ENCODE assay signal across 22 cellular contexts in the genomic region with DNA sequence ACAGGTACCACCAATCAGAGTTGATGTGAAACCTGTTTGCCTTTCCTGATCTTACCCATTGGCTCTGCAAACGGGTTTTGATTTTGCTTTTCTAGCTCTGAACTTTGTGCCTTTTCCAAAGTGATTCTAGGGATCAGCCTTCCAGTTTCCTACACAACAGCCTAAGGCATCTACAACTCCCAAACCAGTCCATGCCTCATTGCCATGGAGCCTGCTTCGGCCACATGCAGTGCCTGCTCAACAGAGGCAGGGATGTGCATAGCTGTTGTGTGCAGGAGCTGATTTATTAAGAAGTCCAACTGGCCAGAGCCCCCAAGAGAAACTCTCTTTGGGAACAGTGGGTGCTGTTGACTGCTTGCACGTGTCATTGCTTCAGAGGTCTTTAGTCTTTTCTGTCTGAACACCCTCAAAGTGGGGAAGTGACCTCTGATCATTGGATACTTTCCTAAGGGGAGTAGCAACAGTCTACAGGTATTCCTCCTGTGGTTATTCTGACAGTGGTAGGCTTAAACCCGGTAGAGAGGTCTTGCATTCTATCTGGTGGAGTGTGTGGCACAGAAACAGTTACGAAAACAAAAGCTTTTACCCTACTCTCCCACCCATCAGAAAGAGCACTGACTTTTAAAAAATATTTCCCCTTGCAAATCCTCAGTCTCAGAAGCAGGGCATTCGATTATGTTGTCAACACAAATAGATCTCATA. TPM values are rescaled to one million over a fixed set of nuclear protein-coding genes. Genes with fewer than 3 reads are reported as not detected.
A peak's percentile ranks its signal among the peaks of the same experiment; 100 is the strongest.
DNase-seq lines count a peak whose midpoint lies in the region; ATAC-seq, FAIRE-seq and TF ChIP-seq lines count a peak whose summit lies in the region.
"Had no signal": no experiment of that assay in that cellular context is flagged by ENCODE, and none has a peak within 500 bp of the region (broad histone marks: within the 10 kb centered on the region; RNA-seq: fewer than 3 reads in every experiment).

No MANE protein-coding gene starts in this region.

- H3K4me3 ChIP-seq in tibial artery, result no peak overlapping the region
- no peak overlapping the region for H3K4me3 ChIP-seq in neuronal stem cell (ENCODE audit: low read length in 2 of 2)
- H3K4me3 ChIP-seq: right atrium auricular region had no signal

- peaks cover 33% of the 10 kb centered on the region for H3K4me1 Mint-ChIP-seq in HFFc6 (ENCODE audit: low read depth)
- H3K4me1 Mint-ChIP-seq: activated CD4-positive, alpha-beta T cell treated with anti-CD3 and anti-CD28 coated beads, Interleukin-2, amount 10 ng/mL, durations not matched to agents 7 days and 5 days; T-helper 17 cell had no signal

- no peak overlapping the region for H2BK120ac ChIP-seq in neuronal stem cell (ENCODE audit: low read depth, low read length)

- H3K27me3 ChIP-seq in tibial artery, result no peaks in the 10 kb centered on the region
- H3K27me3 ChIP-seq in neuronal stem cell (ENCODE audit: control insufficient read depth in 3 of 3, insufficient read depth in 3 of 3, low read depth in 1 of 3, low read length in 3 of 3), result no peaks in the 10 kb centered on the region
- H3K27me3 ChIP-seq: right atrium auricular region had no signal

- H3K18ac ChIP-seq in neuronal stem cell (ENCODE audit: low read length), result no peak overlapping the region

- no peak overlapping the region for H3K14ac ChIP-seq in neuronal stem cell (ENCODE audit: low read length)

- H2AFZ ChIP-seq in neuronal stem cell (ENCODE audit: low read length), result no peak overlapping the region

- H2BK12ac ChIP-seq in neuronal stem cell (ENCODE audit: low read length), result no peak overlapping the region

- H3K27me3 Mint-ChIP-seq in HFFc6 (ENCODE audit: insufficient read depth), result no peaks in the 10 kb centered on the region

- TF ChIP-seq CTCF in HFFc6 (IDR thresholded peaks at IDR 0.05) (no peak), VCaP (conservative IDR thresholded peaks at IDR 0.05) (no peak), tibial artery (IDR thresholded peaks at IDR 0.05) (no peak)

- H3K79me1 ChIP-seq in neuronal stem cell (ENCODE audit: low read depth, low read length), result no peaks in the 10 kb centered on the region

- H4K91ac ChIP-seq in neuronal stem cell (ENCODE audit: low read depth, low read length, poor library complexity), result no peak overlapping the region

- ATAC-seq in left colon, result peak; percentile 41
- no peak for ATAC-seq in HG02938 (IDR thresholded peaks at IDR 0.05; ENCODE audit: unreplicated experiment)
- ATAC-seq: CD8-positive, alpha-beta T cell; T-helper 17 cell had no signal

- WGBS in neuronal stem cell (ENCODE audit: extremely low coverage in 2 of 2, insufficient read length in 2 of 2, insufficient replicate concordance in 1 of 2), 2 donors, result no CpG with 5 or more reads among the region's 6 CpGs

- no peak overlapping the region for H2BK5ac ChIP-seq in neuronal stem cell (ENCODE audit: low read length)

- no peaks in the 10 kb centered on the region for H3K9me3 ChIP-seq in tibial artery
- peaks cover 0 to 2% of the 10 kb centered on the region in 2 donors for H3K9me3 ChIP-seq in neuronal stem cell (replicated peaks in 1 of 2; ENCODE audit: control insufficient read depth in 2 of 2, insufficient read depth in 1 of 2, low read depth in 1 of 2, low read length in 2 of 2)
- H3K9me3 ChIP-seq: right atrium auricular region had no signal

- H3K36me3 Mint-ChIP-seq in HFFc6 (ENCODE audit: low read depth), result peaks cover 16% of the 10 kb centered on the region
- H3K36me3 Mint-ChIP-seq: activated naive CD8-positive, alpha-beta T cell; CD8-positive, alpha-beta T cell had no signal

- H3K9ac ChIP-seq in neuronal stem cell (ENCODE audit: low read depth, low read length, poor library complexity), result no peak overlapping the region

- H3K27ac ChIP-seq in VCaP (peak overlapping the region; percentile 67), tibial artery (peak overlapping the region; percentile 83 to 84), neuronal stem cell (replicated peaks; ENCODE audit: low read length) (no peak overlapping the region)
- H3K27ac ChIP-seq: right atrium auricular region had no signal

- DNase-seq in HFFc6 (no peak), left colon (no peak), tibial artery (no peak), GM19239 (ENCODE audit: insufficient read length, low spot score) (no peak), neuronal stem cell (ENCODE audit: low spot score) (no peak)
- DNase-seq: activated CD4-positive, alpha-beta T cell treated with anti-CD3 and anti-CD28 coated beads, Interleukin-2, amount 10 ng/mL, durations not matched to agents 7 days and 5 days; CD8-positive, alpha-beta T cell; DMS153; erythroblast; NCI-H1105 treated with DMSO at 0.1 percent for 48 hours; NCI-H2029 treated with DMSO at 0.1 percent for 48 hours; NCI-H446; occipital lobe; stimulated activated CD4-positive, alpha-beta T cell treated with anti-CD3 and anti-CD28 coated beads, Interleukin-12 subunit alpha, Interleukin-12 subunit beta, amount 100 ng/mL, for 4 hours; T-helper 17 cell had no signal

- no peak overlapping the region for H3K4ac ChIP-seq in neuronal stem cell (ENCODE audit: low read length)

- peak overlapping the region; percentile 83 for H3K27ac Mint-ChIP-seq in HFFc6
- H3K27ac Mint-ChIP-seq: activated CD4-positive, alpha-beta T cell treated with anti-CD3 and anti-CD28 coated beads, Interleukin-2, amount 10 ng/mL, durations not matched to agents 7 days and 5 days; activated naive CD8-positive, alpha-beta T cell; CD8-positive, alpha-beta T cell; T-helper 17 cell had no signal

- H2AK5ac ChIP-seq in neuronal stem cell (ENCODE audit: low read depth, low read length), result no peak overlapping the region

- no peak for FAIRE-seq in GM19239 (lab: Jason Lieb, UNC)
- FAIRE-seq: frontal cortex, G401.6, islet of Langerhans had no signal

- H2BK15ac ChIP-seq in neuronal stem cell (ENCODE audit: low read length), result no peak overlapping the region

- H3K9me3 Mint-ChIP-seq in HFFc6, result no peaks in the 10 kb centered on the region
- H3K9me3 Mint-ChIP-seq: activated CD4-positive, alpha-beta T cell treated with anti-CD3 and anti-CD28 coated beads, Interleukin-2, amount 10 ng/mL, durations not matched to agents 7 days and 5 days; CD8-positive, alpha-beta T cell had no signal

- H4K8ac ChIP-seq in neuronal stem cell (ENCODE audit: low read depth, low read length), result no peak overlapping the region

- no peak overlapping the region for H3K4me2 ChIP-seq in neuronal stem cell (ENCODE audit: insufficient read depth, low read length, poor library complexity, severe bottlenecking)

- no peaks in the 10 kb centered on the region for H3K36me3 ChIP-seq in tibial artery
- no peaks in the 10 kb centered on the region for H3K36me3 ChIP-seq in neuronal stem cell (replicated peaks in 1 of 2; ENCODE audit: control insufficient read depth in 2 of 2, insufficient read depth in 2 of 2, low read length in 2 of 2)
- H3K36me3 ChIP-seq: right atrium auricular region had no signal

- no peak overlapping the region for H3K23ac ChIP-seq in neuronal stem cell (ENCODE audit: low read depth, low read length, poor library complexity)

- peak overlapping the region; percentile 31; the same call in 1 of the 2 replicates for H3K4me3 Mint-ChIP-seq in HFFc6
- H3K4me3 Mint-ChIP-seq: activated CD4-positive, alpha-beta T cell treated with anti-CD3 and anti-CD28 coated beads, Interleukin-2, amount 10 ng/mL, durations not matched to agents 7 days and 5 days; activated naive CD8-positive, alpha-beta T cell; CD8-positive, alpha-beta T cell; T-helper 17 cell had no signal

- intact Hi-C loops in left colon (cut with DNase I, micrococcal nuclease) (no loop called here), tibial artery (cut with DNase I; ENCODE audit: low total_unique reads) (loop anchor here (10.0 kb wide), 1 partner anchor 46 kb away; no protein-coding TSS in a partner anchor)

- H3K4me1 ChIP-seq in tibial artery (peaks cover 1 to 53% (median 33%) of the 10 kb centered on the region in 4 donors), neuronal stem cell (ENCODE audit: control insufficient read depth in 2 of 2, insufficient read depth in 1 of 2, low read depth in 1 of 2, low read length in 2 of 2) (no peaks in the 10 kb centered on the region)

RNA-seq across cellular contexts. Expression of a gene that starts 36.6 kb away (rescaled TPM):
- total RNA-seq in HFFc6 (2021; fragmentation: NEBNext Ultra II Directional; extraction: Animal tissue kit (Norgen Biotek cat#: 25700)), result 10 to 100 TPM; 32.7 to 39.1 (median 36.4) TPM
- 10 to 100 TPM; 35.2 to 45.5 TPM for total RNA-seq in left colon
- polyA plus RNA-seq in neuronal stem cell (2013, experiment 1 of 2), result 0.93 TPM
- 0.96 TPM for polyA plus RNA-seq in neuronal stem cell (2013, experiment 2 of 2)
- total RNA-seq: activated CD4-positive, alpha-beta T cell treated with anti-CD3 and anti-CD28 coated beads, Interleukin-2, amount 10 ng/mL, durations not matched to agents 7 days and 5 days; CD8-positive, alpha-beta T cell; T-helper 17 cell had no signal
